4 cellular contexts compared by ENCODE assay signal in the genomic region with DNA sequence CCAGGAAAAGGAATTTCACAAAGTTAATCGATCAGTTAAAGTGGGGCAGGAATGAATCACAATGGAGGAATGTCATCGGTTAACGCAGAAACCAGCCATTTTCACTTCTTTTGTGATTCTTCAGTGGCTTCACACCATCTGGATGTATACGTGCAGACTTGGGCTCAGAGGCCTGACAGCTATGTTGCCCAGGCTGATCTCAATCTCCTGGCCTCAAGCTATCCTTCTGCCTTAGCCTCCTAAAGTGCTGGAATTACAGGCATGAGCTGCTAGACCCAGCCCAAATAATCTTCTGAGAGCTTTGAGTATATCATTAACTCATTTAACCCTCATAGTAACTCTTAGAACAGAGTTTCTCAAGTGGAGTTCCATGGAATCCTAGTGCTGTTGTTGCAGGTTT.
"Had no signal": no experiment of that assay in that cellular context is flagged by ENCODE, and none has a peak within 500 bp of the region (broad histone marks: within the 10 kb centered on the region; RNA-seq: fewer than 3 reads in every experiment).

No MANE protein-coding gene starts in this region.

- H3K9ac ChIP-seq: GM23248 had no signal

- H3K4me3 ChIP-seq: GM23248 had no signal

- H3K27ac ChIP-seq: GM23248, HL-60 had no signal

- H2AFZ ChIP-seq: GM23248 had no signal

- DNase-seq: H9, HCEC 1CT had no signal
